Comparison of ENCODE assay signal across 7 cellular contexts in the genomic region with DNA sequence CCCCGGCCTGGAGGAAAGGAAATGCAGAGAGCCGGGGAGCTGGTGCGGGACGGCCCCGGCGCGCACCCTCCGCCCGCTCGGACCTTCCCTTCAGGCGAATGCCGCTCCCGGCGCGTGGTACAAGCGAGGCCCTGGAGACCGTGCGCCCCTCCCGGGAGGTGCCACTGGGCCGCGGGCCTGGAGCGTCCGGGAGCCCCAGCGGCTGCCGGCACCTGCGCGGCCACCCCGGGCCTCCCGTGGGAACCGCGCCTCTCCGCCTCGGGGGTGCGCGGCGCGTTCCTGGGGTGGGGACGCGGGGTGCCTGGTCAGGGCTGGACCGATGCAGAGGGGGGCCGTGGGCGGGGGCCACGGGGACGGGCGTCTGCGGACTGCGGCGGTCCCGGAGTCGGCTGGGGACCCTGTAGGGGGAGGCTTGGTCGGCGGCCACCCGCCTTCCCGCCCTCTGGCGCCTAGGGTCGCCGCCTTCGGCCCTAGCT. TPM values are rescaled to one million over a fixed set of nuclear protein-coding genes. Genes with fewer than 3 reads are reported as not detected.
A peak's percentile ranks its signal among the peaks of the same experiment; 100 is the strongest.
DNase-seq lines count a peak whose midpoint lies in the region; ATAC-seq and TF ChIP-seq lines count a peak whose summit lies in the region.

No MANE protein-coding gene starts in this region.

- no peak overlapping the region for H3K27ac Mint-ChIP-seq in activated CD8-positive, alpha-beta T cell treated with anti-CD3 and anti-CD28 coated beads for 36 hours
- no peak overlapping the region for H3K27ac Mint-ChIP-seq in stimulated activated memory B cell treated with anti-CD40 and anti-IgM and Interleukin-4, amounts not matched to agents 10 μg/mL and 1 μg/mL and 100 μg/mL, for 72 hours

- H3K27me3 Mint-ChIP-seq in activated CD8-positive, alpha-beta T cell treated with anti-CD3 and anti-CD28 coated beads for 36 hours, result peaks cover 70% of the 10 kb centered on the region
- H3K27me3 Mint-ChIP-seq in stimulated activated memory B cell treated with anti-CD40 and anti-IgM and Interleukin-4, amounts not matched to agents 10 μg/mL and 1 μg/mL and 100 μg/mL, for 72 hours, result peaks cover 85% of the 10 kb centered on the region

- no peaks in the 10 kb centered on the region for H4K20me1 ChIP-seq in GM23248 (ENCODE audit: insufficient read depth)

- H3K27ac ChIP-seq in GM23248 (no peak overlapping the region), iPS DF 6.9 (ENCODE audit: low read length) (no peak overlapping the region)

- WGBS in GM23248 (ENCODE audit: low coverage in 1 of 2, low lambda C conversion rate in 2 of 2, missing lambda C conversion rate in 2 of 2), 2 experiments, result 0 to 3% methylated on average over 37 to 38 of the region's 58 CpGs
- WGBS in iPS DF 6.9 (ENCODE audit: insufficient coverage, insufficient read length), result no CpG with 5 or more reads among the region's 58 CpGs

- peak overlapping the region; percentile 81 for H3K4me2 ChIP-seq in GM23248 (ENCODE audit: unreplicated experiment)

- in situ Hi-C loops in GM23248 (cut with MboI), result no loop called here

- peaks cover 17% of the 10 kb centered on the region for H3K4me1 ChIP-seq in GM23248 (ENCODE audit: insufficient read depth)
- peaks cover 9% of the 10 kb centered on the region for H3K4me1 ChIP-seq in iPS DF 6.9 (ENCODE audit: control insufficient read depth, insufficient read depth, low read length)

- H3K9ac ChIP-seq in GM23248, result no peak overlapping the region

- H3K9me2 ChIP-seq in GM23248 (ENCODE audit: insufficient read depth), result no peaks in the 10 kb centered on the region

- DNase-seq in GM23248 (peak; percentile 31), iPS DF 6.9 (ENCODE audit: low read depth, low spot score) (no peak), nucleus accumbens (lab: John Stamatoyannopoulos, UW) (no peak)
- DNase-seq in activated CD8-positive, alpha-beta T cell treated with anti-CD3 and anti-CD28 coated beads for 36 hours, result no peak
- no peak for DNase-seq in stimulated activated CD4-positive, alpha-beta T cell treated with anti-CD3 and anti-CD28 coated beads, Interleukin-1b, Interleukin-23, amount 100 ng/mL, for 48 hours
- no peak for DNase-seq in activated CD8-positive, alpha-beta memory T cell treated with anti-CD3 and anti-CD28 coated beads, Interleukin-2, amount 50 U/mL, for 4 hours

- H3K9me3 ChIP-seq in GM23248 (ENCODE audit: low read depth) (no peaks in the 10 kb centered on the region), iPS DF 6.9 (ENCODE audit: control insufficient read depth, insufficient read depth, low read length) (no peaks in the 10 kb centered on the region)

- H3K4me3 ChIP-seq in GM23248 (peak overlapping the region; percentile 57), iPS DF 6.9 (ENCODE audit: low read length) (peak overlapping the region; percentile 51; the same call in 1 of the 2 replicates)

- TF ChIP-seq CTCF in activated CD8-positive, alpha-beta T cell treated with anti-CD3 and anti-CD28 coated beads for 36 hours (IDR thresholded peaks at IDR 0.05), result no peak

- no peaks in the 10 kb centered on the region for H3K36me3 ChIP-seq in GM23248 (ENCODE audit: low read depth)
- 0 out of 2 replicates have a peak, but pooled peaks cover 3% of the 10 kb centered on the region for H3K36me3 ChIP-seq in iPS DF 6.9 (ENCODE audit: control insufficient read depth, insufficient read depth, low read length)

- peak overlapping the region; percentile 62 for H2AFZ ChIP-seq in GM23248

- H3K36me3 Mint-ChIP-seq in activated CD8-positive, alpha-beta T cell treated with anti-CD3 and anti-CD28 coated beads for 36 hours (ENCODE audit: low read depth), result no peaks in the 10 kb centered on the region
- no peaks in the 10 kb centered on the region for H3K36me3 Mint-ChIP-seq in stimulated activated memory B cell treated with anti-CD40 and anti-IgM and Interleukin-4, amounts not matched to agents 10 μg/mL and 1 μg/mL and 100 μg/mL, for 72 hours

- no peaks in the 10 kb centered on the region for H3K9me3 Mint-ChIP-seq in activated CD8-positive, alpha-beta T cell treated with anti-CD3 and anti-CD28 coated beads for 36 hours
- H3K9me3 Mint-ChIP-seq in stimulated activated memory B cell treated with anti-CD40 and anti-IgM and Interleukin-4, amounts not matched to agents 10 μg/mL and 1 μg/mL and 100 μg/mL, for 72 hours, result no peaks in the 10 kb centered on the region

- no peak overlapping the region for H3K4me3 Mint-ChIP-seq in activated CD8-positive, alpha-beta T cell treated with anti-CD3 and anti-CD28 coated beads for 36 hours
- peak overlapping the region; percentile 53 for H3K4me3 Mint-ChIP-seq in stimulated activated memory B cell treated with anti-CD40 and anti-IgM and Interleukin-4, amounts not matched to agents 10 μg/mL and 1 μg/mL and 100 μg/mL, for 72 hours

- H3F3A ChIP-seq in GM23248 (ENCODE audit: insufficient read depth), result peaks cover 12% of the 10 kb centered on the region

- H3K27me3 ChIP-seq in GM23248 (replicated peaks; ENCODE audit: insufficient read depth) (peaks cover 38% of the 10 kb centered on the region), iPS DF 6.9 (ENCODE audit: control insufficient read depth, insufficient read depth, low read length) (peaks cover 13% of the 10 kb centered on the region)

- H3K4me1 Mint-ChIP-seq in activated CD8-positive, alpha-beta T cell treated with anti-CD3 and anti-CD28 coated beads for 36 hours (ENCODE audit: low read depth), result peaks cover 13% of the 10 kb centered on the region
- peaks cover 68% of the 10 kb centered on the region for H3K4me1 Mint-ChIP-seq in stimulated activated memory B cell treated with anti-CD40 and anti-IgM and Interleukin-4, amounts not matched to agents 10 μg/mL and 1 μg/mL and 100 μg/mL, for 72 hours

- no peaks in the 10 kb centered on the region for H3K79me2 ChIP-seq in GM23248 (ENCODE audit: insufficient read depth)

- intact Hi-C loops in activated CD8-positive, alpha-beta T cell treated with anti-CD3 and anti-CD28 coated beads for 36 hours (cut with micrococcal nuclease), result no loop called here

- ATAC-seq in activated CD8-positive, alpha-beta T cell treated with anti-CD3 and anti-CD28 coated beads for 36 hours, result peak; percentile 21
- ATAC-seq in stimulated activated memory B cell treated with anti-CD40 and anti-IgM and Interleukin-4, amounts not matched to agents 10 μg/mL and 1 μg/mL and 100 μg/mL, for 72 hours, result peak; percentile 10

- POLR2A ChIA-PET in activated CD8-positive, alpha-beta T cell treated with anti-CD3 and anti-CD28 coated beads for 36 hours (lab: Charles Lee), result no interaction called here

- CTCF ChIA-PET in activated CD8-positive, alpha-beta T cell treated with anti-CD3 and anti-CD28 coated beads for 36 hours (lab: Charles Lee), result no interaction called here

RNA-seq across cellular contexts. Expression of a gene that starts 0.5 kb away (rescaled TPM):
- total RNA-seq in GM23248 (2014; rRNA removed; shearing (Covaris generic)), result 0.22 and 1.0 TPM in 2 replicates
- 0.51 and 0.98 TPM in 2 replicates for polyA plus RNA-seq in GM23248 (2016; fragmentation: Nextera tagmentation; extraction: Ambion mirVana)
- total RNA-seq in activated CD8-positive, alpha-beta T cell treated with anti-CD3 and anti-CD28 coated beads for 36 hours, result under 1 TPM; 0.29 to 0.47 TPM
